Comparison of ENCODE assay signal across 1 cellular context in genomic region chr2:134975281-134976009, GRCh38.
TF ChIP-seq lines count a peak whose summit lies in the region.

No MANE protein-coding gene starts in this region.

TF ChIP-seq in HepG2, 621 proteins besides CTCF, POLR2A, EP300 and RAD21 (continued from another document):
- TF ChIP-seq FOXO4 (CRISPR knock-in tag; conservative IDR thresholded peaks at IDR 0.05) = no peak
- no peak for TF ChIP-seq ZNF446 (CRISPR knock-in tag; IDR thresholded peaks at IDR 0.05)
- TF ChIP-seq E2F5 (CRISPR knock-in tag; conservative IDR thresholded peaks at IDR 0.05) = no peak
- no peak for TF ChIP-seq SALL2 (CRISPR knock-in tag; IDR thresholded peaks at IDR 0.05)
- no peak for TF ChIP-seq MEIS1 (CRISPR knock-in tag; IDR thresholded peaks at IDR 0.05; ENCODE audit: borderline replicate concordance)
- no peak for TF ChIP-seq TFDP2 (CRISPR knock-in tag; IDR thresholded peaks at IDR 0.05)
- no peak for TF ChIP-seq ELF3 (CRISPR knock-in tag; IDR thresholded peaks at IDR 0.05)
- TF ChIP-seq RNF219 (CRISPR knock-in tag; IDR thresholded peaks at IDR 0.05) = no peak
- no peak for TF ChIP-seq ZBTB46 (CRISPR knock-in tag; IDR thresholded peaks at IDR 0.05; ENCODE audit: borderline replicate concordance)
- no peak for TF ChIP-seq SMC3 (IDR thresholded peaks at IDR 0.05; ENCODE audit: low read length)
- no peak for TF ChIP-seq IRX3 (CRISPR knock-in tag; IDR thresholded peaks at IDR 0.05; ENCODE audit: borderline replicate concordance, low read depth)
- TF ChIP-seq BRD4 (CRISPR knock-in tag; IDR thresholded peaks at IDR 0.05) = no peak
- TF ChIP-seq ZIK1 (CRISPR knock-in tag; IDR thresholded peaks at IDR 0.05; ENCODE audit: borderline replicate concordance, low read depth) = no peak
- TF ChIP-seq HINFP (CRISPR knock-in tag; IDR thresholded peaks at IDR 0.05; ENCODE audit: low read depth) = no peak
- TF ChIP-seq ZNF407 (CRISPR knock-in tag; IDR thresholded peaks at IDR 0.05; ENCODE audit: not compliant biosample characterization) = no peak
